ENCODE assay signal across 12 cellular contexts in the genomic region with DNA sequence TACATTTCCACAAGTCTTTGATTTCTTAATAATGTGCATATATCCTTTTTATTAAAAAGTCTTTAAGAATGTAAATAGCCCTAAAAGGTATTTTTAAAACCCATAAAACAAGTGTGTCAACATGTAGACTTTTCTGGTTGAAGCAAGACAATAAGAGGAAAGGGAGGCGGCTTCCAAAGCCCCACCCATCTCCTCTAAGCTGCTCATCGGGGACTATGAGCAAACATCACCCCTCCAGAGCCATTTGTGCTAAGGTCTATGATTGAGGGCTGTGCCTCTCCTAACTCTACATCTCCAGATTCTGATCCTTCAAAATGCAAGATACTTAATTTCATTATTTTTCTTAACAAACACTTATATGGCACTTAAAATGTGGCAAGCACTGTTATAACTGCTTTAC.
A peak's percentile ranks its signal among the peaks of the same experiment; 100 is the strongest.
DNase-seq lines count a peak whose midpoint lies in the region; ATAC-seq and TF ChIP-seq lines count a peak whose summit lies in the region.
"Had no signal": no experiment of that assay in that cellular context is flagged by ENCODE, and none has a peak within 500 bp of the region (broad histone marks: within the 10 kb centered on the region; RNA-seq: fewer than 3 reads in every experiment).

No MANE protein-coding gene starts in this region.

- peaks cover 6% of the 10 kb centered on the region for H3K27me3 Mint-ChIP-seq in stimulated activated naive CD8-positive, alpha-beta T cell treated with anti-CD3 and anti-CD28 coated beads, Interleukin-15, amount 100 ng/mL, for 72 hours

- DNase-seq in NCI-H82 (lab: John Stamatoyannopoulos, UW) (peak; percentile 56), NCI-H82 treated with DMSO at 0.1 percent for 48 hours (lab: John Stamatoyannopoulos, UW; ENCODE audit: unreplicated experiment) (no peak), NCI-H2081 treated with DMSO at 0.1 percent for 48 hours (lab: John Stamatoyannopoulos, UW) (no peak), NCI-H774 (lab: John Stamatoyannopoulos, UW) (no peak)
- DNase-seq in stimulated activated naive CD8-positive, alpha-beta T cell treated with anti-CD3 and anti-CD28 coated beads, Interleukin-15, Interleukin-2, amounts not matched to agents 100 U/mL and 50 U/mL, for 24 hours = peak; percentile 20
- DNase-seq in stimulated activated naive CD8-positive, alpha-beta T cell treated with anti-CD3 and anti-CD28 coated beads, Interleukin-15, amount 100 ng/mL, for 72 hours = no peak
- DNase-seq: activated naive CD8-positive, alpha-beta T cell treated with anti-CD3 and anti-CD28 coated beads for 36 hours; midbrain; nucleus accumbens had no signal

- peak overlapping the region; percentile 88 for H3K27ac ChIP-seq in VCaP

- no peaks in the 10 kb centered on the region for H3K9me3 Mint-ChIP-seq in stimulated activated naive CD8-positive, alpha-beta T cell treated with anti-CD3 and anti-CD28 coated beads, Interleukin-15, amount 100 ng/mL, for 72 hours
- H3K9me3 Mint-ChIP-seq: activated naive CD8-positive, alpha-beta T cell treated with anti-CD3 and anti-CD28 coated beads for 36 hours; central memory CD8-positive, alpha-beta T cell had no signal

- H3K4me3 Mint-ChIP-seq in stimulated activated naive CD8-positive, alpha-beta T cell treated with anti-CD3 and anti-CD28 coated beads, Interleukin-15, amount 100 ng/mL, for 72 hours = no peak overlapping the region
- H3K4me3 Mint-ChIP-seq: activated naive CD8-positive, alpha-beta T cell treated with anti-CD3 and anti-CD28 coated beads for 36 hours; central memory CD8-positive, alpha-beta T cell had no signal

- no peak for ATAC-seq in stimulated activated naive CD8-positive, alpha-beta T cell treated with anti-CD3 and anti-CD28 coated beads, Interleukin-15, Interleukin-2, amounts not matched to agents 100 U/mL and 50 U/mL, for 24 hours
- no peak for ATAC-seq in stimulated activated naive CD8-positive, alpha-beta T cell treated with anti-CD3 and anti-CD28 coated beads, Interleukin-15, amount 100 ng/mL, for 72 hours
- ATAC-seq in GM18519 (IDR thresholded peaks at IDR 0.05; ENCODE audit: low FRiP score, unreplicated experiment) = no peak

- H3K27ac Mint-ChIP-seq in stimulated activated naive CD8-positive, alpha-beta T cell treated with anti-CD3 and anti-CD28 coated beads, Interleukin-15, amount 100 ng/mL, for 72 hours = peak overlapping the region in 1 of 2 donors; percentile 59
- H3K27ac Mint-ChIP-seq: activated naive CD8-positive, alpha-beta T cell treated with anti-CD3 and anti-CD28 coated beads for 36 hours had no signal

- no peak for TF ChIP-seq CTCF in VCaP (conservative IDR thresholded peaks at IDR 0.05)

- peaks cover 32% of the 10 kb centered on the region for H3K4me1 Mint-ChIP-seq in stimulated activated naive CD8-positive, alpha-beta T cell treated with anti-CD3 and anti-CD28 coated beads, Interleukin-15, amount 100 ng/mL, for 72 hours

Comparison
In these comparisons a context has a peak if more than half of its experiments do, and no peak if none do; other contexts are left out.
1. DNase-seq: peak in NCI-H82 (single experiment) and stimulated activated naive CD8-positive, alpha-beta T cell treated with anti-CD3 and anti-CD28 coated beads, Interleukin-15, Interleukin-2, amounts not matched to agents 100 U/mL and 50 U/mL, for 24 hours (single experiment); none in NCI-H82 treated with DMSO at 0.1 percent for 48 hours (single experiment), stimulated activated naive CD8-positive, alpha-beta T cell treated with anti-CD3 and anti-CD28 coated beads, Interleukin-15, amount 100 ng/mL, for 72 hours (0 of 2), NCI-H2081 treated with DMSO at 0.1 percent for 48 hours (single experiment) and NCI-H774 (single experiment).